Comparison of ENCODE assay signal across 17 cellular contexts in the genomic region with DNA sequence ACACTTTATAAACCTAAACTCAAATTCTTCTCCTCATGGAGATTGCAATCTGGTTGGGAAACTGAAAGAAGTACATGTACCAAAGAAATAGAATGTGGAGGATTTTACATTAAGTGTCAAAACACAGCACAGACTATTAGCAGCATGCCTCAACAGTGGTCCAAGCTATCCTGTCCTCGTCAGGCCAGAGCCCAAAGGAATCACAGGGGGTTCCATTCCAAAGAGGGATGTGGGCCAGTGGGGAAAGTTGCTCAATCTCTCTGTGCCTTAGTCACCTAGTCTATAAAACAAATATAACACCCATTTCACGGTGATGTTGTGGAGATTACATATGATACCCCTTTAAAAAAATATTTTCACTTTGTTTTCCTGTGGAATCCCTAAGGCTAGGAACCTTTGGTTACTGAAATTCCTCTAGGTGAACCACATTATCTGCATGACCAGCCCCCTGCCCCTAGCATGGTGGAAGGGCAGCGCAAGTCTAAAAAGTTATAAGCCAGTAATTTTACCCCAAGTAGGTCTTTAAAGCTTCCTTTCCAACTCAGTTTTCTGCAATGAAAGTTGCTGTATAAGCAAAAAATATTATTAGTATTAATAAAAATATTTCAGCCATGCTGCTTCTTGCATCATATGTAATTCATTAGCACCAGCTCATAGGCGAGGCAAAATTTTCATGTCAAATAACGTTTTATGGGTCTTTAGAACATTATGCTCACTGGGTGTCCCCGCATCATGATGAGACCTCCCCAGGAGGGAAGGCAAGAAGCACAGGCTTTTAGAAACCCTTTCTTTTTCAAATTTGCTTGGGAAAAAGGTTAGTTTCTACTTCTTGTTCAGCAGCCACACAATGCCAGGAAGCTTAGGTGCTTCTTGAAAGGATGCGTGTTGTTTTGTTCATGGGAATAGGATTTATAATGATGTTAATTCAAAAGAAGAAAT.
DNase-seq lines count a peak whose midpoint lies in the region; ATAC-seq, FAIRE-seq and TF ChIP-seq lines count a peak whose summit lies in the region.
"Had no signal": no experiment of that assay in that cellular context is flagged by ENCODE, and none has a peak within 500 bp of the region (broad histone marks: within the 10 kb centered on the region; RNA-seq: fewer than 3 reads in every experiment).

No MANE protein-coding gene starts in this region.

- H4K20me1 ChIP-seq in HepG2 (ENCODE audit: insufficient read depth, low read length) = no peaks in the 10 kb centered on the region
- H4K20me1 ChIP-seq: BLaER1 had no signal

- no peaks in the 10 kb centered on the region for H3K36me3 ChIP-seq in HepG2 (replicated peaks in 1 of 2; ENCODE audit: control insufficient read depth in 1 of 2, insufficient read depth in 2 of 2, low read length in 2 of 2)
- H3K36me3 ChIP-seq in right lobe of liver = no peaks in the 10 kb centered on the region
- H3K36me3 ChIP-seq in SK-N-MC (ENCODE audit: insufficient read depth, low read length) = no peaks in the 10 kb centered on the region; the same call in 1 of the 2 replicates
- H3K36me3 ChIP-seq: BLaER1, HAP-1 had no signal

- TF ChIP-seq POLR2A in HepG2 (IDR thresholded peaks at IDR 0.05; ENCODE audit: insufficient read depth in 1 of 2, low read depth in 2 of 2, low read length in 2 of 2) (no peak), right lobe of liver (IDR thresholded peaks at IDR 0.05) (no peak), GM12892 (IDR thresholded peaks at IDR 0.05; ENCODE audit: low read depth, low read length) (no peak)

- TF ChIP-seq RAD21 in HepG2 (CRISPR knock-in tag; IDR thresholded peaks at IDR 0.05) = no peak

- H3K4me2 ChIP-seq in HepG2 (ENCODE audit: low read depth, low read length) = no peak overlapping the region
- H3K4me2 ChIP-seq: BLaER1, KMS-11 had no signal

- H3K4me3 ChIP-seq in HepG2 (replicated peaks in 1 of 3; ENCODE audit: insufficient read depth in 1 of 3, low read depth in 2 of 3, low read length in 3 of 3) (no peak overlapping the region), right lobe of liver (no peak overlapping the region), SK-N-MC (peak overlapping the region; percentile 67)
- H3K4me3 ChIP-seq: BLaER1, GM23248, HAP-1 had no signal

- TF ChIP-seq CTCF in HepG2 (CRISPR knock-in tag; IDR thresholded peaks at IDR 0.05) = no peak
- no peak for TF ChIP-seq CTCF in right lobe of liver (IDR thresholded peaks at IDR 0.05)

- in situ Hi-C loops in HepG2 (cut with HindIII; ENCODE audit: extremely low pct_ligation_motif_present, low pct_unique_long_range_greater_than_20kb) = no loop called here

- no peaks in the 10 kb centered on the region for H3K79me2 ChIP-seq in HepG2 (ENCODE audit: insufficient read depth, low read length)

- CTCF ChIA-PET in HepG2 (lab: Yijun Ruan, JAX; ENCODE audit: low intra/inter-chr PET ratio, low total read pairs) (no interaction called here), HEK293T (lab: Yijun Ruan, JAX) (interaction anchor here (0.7 kb wide), 1 partner anchor 648 kb away, joined by 3 read pairs; no protein-coding TSS in a partner anchor)

- no peaks in the 10 kb centered on the region for H3K27me3 ChIP-seq in HepG2 (ENCODE audit: control insufficient read depth in 1 of 2, insufficient read depth in 2 of 2, low read length in 2 of 2)
- H3K27me3 ChIP-seq in right lobe of liver = no peaks in the 10 kb centered on the region
- H3K27me3 ChIP-seq: BLaER1 had no signal

- POLR2A ChIA-PET in HepG2 (lab: Yijun Ruan, JAX) (no interaction called here), HEK293T (lab: Yijun Ruan, JAX) (no interaction called here)

- intact Hi-C loops in HepG2 (cut with micrococcal nuclease; ENCODE audit: unreplicated experiment) (no loop called here), right lobe of liver (cut with DNase I) (no loop called here)

- DNase-seq in HepG2 (ENCODE audit: low spot score) = no peak
- no peak for DNase-seq in right lobe of liver
- peak; percentile 45 for DNase-seq in SK-N-MC (ENCODE audit: low read depth, low spot score)
- DNase-seq in iPS-NIHi11 (ENCODE audit: low spot score) = peak; percentile 8
- DNase-seq in D341Med (ENCODE audit: low spot score) = no peak
- no peak for DNase-seq in GM12892 (ENCODE audit: insufficient read length)
- DNase-seq in HEK293T (ENCODE audit: extremely low spot score) = no peak
- DNase-seq: AML-193; Caco-2; CD8-positive, alpha-beta memory T cell; GM23248; HFFc6 had no signal

- BruUV-seq in HepG2 (replicated peaks; lab: Mats Ljungman, UMichigan) = no TSS peak

- H3K27ac ChIP-seq in HepG2 (ENCODE audit: extremely low read length, insufficient read depth, low read length) = no peak overlapping the region
- H3K27ac ChIP-seq in right lobe of liver = no peak overlapping the region
- H3K27ac ChIP-seq in SK-N-MC = peak overlapping the region; percentile 94
- H3K27ac ChIP-seq: 22Rv1, BLaER1, GM23248, KMS-11 had no signal

- no peak overlapping the region for H3K9ac ChIP-seq in HepG2 (ENCODE audit: insufficient read depth, low read depth, low read length)
- H3K9ac ChIP-seq in SK-N-MC (ENCODE audit: insufficient read length) = peak overlapping the region; percentile 42
- H3K9ac ChIP-seq: BLaER1, GM23248, KMS-11 had no signal

- no peak overlapping the region for H2AFZ ChIP-seq in HepG2 (ENCODE audit: low read length)
- H2AFZ ChIP-seq: GM23248 had no signal

- no peak for ATAC-seq in HepG2
- ATAC-seq in right lobe of liver = no peak

- no peaks in the 10 kb centered on the region for H3K9me3 ChIP-seq in HepG2 (ENCODE audit: low read length)
- H3K9me3 ChIP-seq in right lobe of liver = no peaks in the 10 kb centered on the region
- peaks cover 8% of the 10 kb centered on the region; the same call in 1 of the 2 replicates for H3K9me3 ChIP-seq in SK-N-MC (ENCODE audit: low read depth, low read length)
- H3K9me3 ChIP-seq: BLaER1, Caco-2, HAP-1 had no signal

- FAIRE-seq in HepG2 (lab: Jason Lieb, UNC) (no peak), GM12892 (lab: Jason Lieb, UNC) (no peak)
- FAIRE-seq: GM18507 had no signal

- H3K4me1 ChIP-seq in HepG2 (ENCODE audit: insufficient read depth, low read length) (peaks cover 23% of the 10 kb centered on the region), right lobe of liver (no peaks in the 10 kb centered on the region)
- H3K4me1 ChIP-seq: BLaER1, Caco-2 had no signal

- whole genome bisulfite sequencing in HepG2 (ENCODE audit: low lambda C conversion rate) = 71% methylated on average over 7 of the region's 7 CpGs
- WGBS in right lobe of liver (ENCODE audit: insufficient coverage, low coverage, low lambda C conversion rate, missing lambda C conversion rate) = 74% methylated on average over 7 of the region's 7 CpGs

- no peak for TF ChIP-seq EP300 in HepG2 (IDR thresholded peaks at IDR 0.05; ENCODE audit: low read depth in 2 of 2, low read length in 2 of 2)
- TF ChIP-seq EP300 in HepG2 (CRISPR knock-in tag; IDR thresholded peaks at IDR 0.05; ENCODE audit: borderline replicate concordance) = no peak

TF ChIP-seq in HepG2, 621 proteins besides CTCF, POLR2A, EP300 and RAD21:
- TF ChIP-seq CCDC6 (CRISPR knock-in tag; IDR thresholded peaks at IDR 0.05) = no peak
- TF ChIP-seq MAFK (conservative IDR thresholded peaks at IDR 0.05 in 1 of 2, IDR thresholded peaks at IDR 0.05 in 1 of 2; ENCODE audit: low read length in 2 of 2) = peak; percentile 59 to 85
- no peak for TF ChIP-seq NFATC3 (CRISPR knock-in tag; IDR thresholded peaks at IDR 0.05)
- peak; percentile 61 for TF ChIP-seq MAFF (IDR thresholded peaks at IDR 0.05; ENCODE audit: low read depth, low read length)

TF ChIP-seq in HEK293T, 16 proteins besides CTCF, POLR2A, EP300 and RAD21:
- TF ChIP-seq SP1 (IDR thresholded peaks at IDR 0.05) = no peak

Comparison
In these comparisons a context has a peak if more than half of its experiments do, and no peak if none do; other contexts are left out.
1. DNase-seq: peak in SK-N-MC (single experiment) and iPS-NIHi11 (single experiment); none in HepG2 (single experiment), right lobe of liver (0 of 3), D341Med (single experiment), GM12892 (single experiment) and HEK293T (single experiment).